In the genomic region with DNA sequence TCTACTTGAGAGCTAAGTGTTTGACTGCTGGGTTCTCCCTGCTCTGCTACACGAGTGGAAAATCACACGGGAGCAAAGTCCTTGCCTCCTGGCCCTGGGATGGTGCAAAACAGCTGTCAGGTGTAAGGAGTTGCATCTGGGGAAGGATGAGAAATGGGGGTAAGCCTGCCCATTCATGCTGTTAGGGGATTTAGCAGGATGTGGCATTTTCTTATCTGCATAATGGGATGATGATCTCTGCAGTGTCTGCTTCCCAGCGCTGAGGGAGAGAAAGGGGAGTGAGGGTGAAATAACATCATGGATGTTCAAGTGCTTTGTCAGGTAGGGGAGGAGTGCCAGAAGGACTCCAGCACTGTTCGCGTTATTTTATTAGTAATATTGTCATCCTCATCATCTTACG, we compare ENCODE assay signal across 1 cellular context.
TF ChIP-seq lines count a peak whose summit lies in the region.

No MANE protein-coding gene starts in this region.

TF ChIP-seq in H1, 55 proteins besides CTCF, POLR2A, EP300 and RAD21:
- no peak for TF ChIP-seq CBX5 (IDR thresholded peaks at IDR 0.05; ENCODE audit: low read depth, low read length)
- TF ChIP-seq SIX5 (IDR thresholded peaks at IDR 0.05; ENCODE audit: low read depth, low read length): no peak
- no peak for TF ChIP-seq CEBPB (IDR thresholded peaks at IDR 0.05; ENCODE audit: low read depth, low read length)
- TF ChIP-seq RBBP5 (IDR thresholded peaks at IDR 0.05; ENCODE audit: borderline replicate concordance, low read depth, low read length): no peak
- TF ChIP-seq CHD7 (IDR thresholded peaks at IDR 0.05; ENCODE audit: insufficient replicate concordance, low read length): no peak
- no peak for TF ChIP-seq MAFK (IDR thresholded peaks at IDR 0.05; ENCODE audit: low read depth, low read length)
- no peak for TF ChIP-seq ASH2L (IDR thresholded peaks at IDR 0.05; ENCODE audit: low read length)
- no peak for TF ChIP-seq CHD2 (IDR thresholded peaks at IDR 0.05; ENCODE audit: low read length)
- no peak for TF ChIP-seq KDM4A (IDR thresholded peaks at IDR 0.05; ENCODE audit: low read depth, low read length, severe bottlenecking)
- TF ChIP-seq SP1 (IDR thresholded peaks at IDR 0.05; ENCODE audit: low read depth, low read length): no peak
- TF ChIP-seq MAX (IDR thresholded peaks at IDR 0.05): no peak
